In genomic region chr10:103539751-103540150, GRCh38 we compare ENCODE assay signal across 7 cellular contexts.
"Had no signal": no experiment of that assay in that cellular context is flagged by ENCODE, and none has a peak within 500 bp of the region (broad histone marks: within the 10 kb centered on the region; RNA-seq: fewer than 3 reads in every experiment).

No MANE protein-coding gene starts in this region.

- H3K27ac ChIP-seq: GM23248 had no signal

- H3K4me3 Mint-ChIP-seq: GM23338, H9, HFFc6 had no signal

- H3K9me3 Mint-ChIP-seq: GM23338, H9, HFFc6 had no signal

- H3K4me3 ChIP-seq: GM23248, GM23338 had no signal

- H3K9ac ChIP-seq: GM23248 had no signal

- H2AFZ ChIP-seq: GM23248, GM23338 had no signal

- H3K4me2 ChIP-seq: GM23338 had no signal

- H3K27ac Mint-ChIP-seq: GM23338, H9, HFFc6 had no signal

- DNase-seq: GM23248, GOT3, H7, H9, HCEC 1CT, HFFc6 had no signal
